In genomic region chr11:131449391-131450019, GRCh38 we compare ENCODE assay signal across 2 cellular contexts.
TF ChIP-seq lines count a peak whose summit lies in the region.

No MANE protein-coding gene starts in this region.

TF ChIP-seq in IMR-90, 13 proteins besides CTCF, POLR2A, EP300 and RAD21:
- TF ChIP-seq MXI1 (IDR thresholded peaks at IDR 0.05; ENCODE audit: borderline replicate concordance, low read depth, low read length): no peak
- no peak for TF ChIP-seq MAFK (IDR thresholded peaks at IDR 0.05; ENCODE audit: low read depth, low read length)
- TF ChIP-seq ELK1 (IDR thresholded peaks at IDR 0.05; ENCODE audit: borderline replicate concordance, low read depth, low read length): no peak
TF ChIP-seq in IMR-90: peak in this region for 0.

TF ChIP-seq in H1, 55 proteins besides CTCF, POLR2A, EP300 and RAD21:
- TF ChIP-seq CBX5 (IDR thresholded peaks at IDR 0.05; ENCODE audit: low read depth, low read length) (no peak), ATF3 (IDR thresholded peaks at IDR 0.05; ENCODE audit: insufficient read depth, low read depth, low read length) (no peak), YY1 (IDR thresholded peaks at IDR 0.05; ENCODE audit: low read depth, low read length) (no peak), BCL11A (IDR thresholded peaks at IDR 0.05; ENCODE audit: low read depth in 2 of 2, low read length in 2 of 2) (no peak), SAP30 (IDR thresholded peaks at IDR 0.05; ENCODE audit: insufficient read depth, insufficient replicate concordance, low read length) (no peak), EZH2 (IDR thresholded peaks at IDR 0.05; ENCODE audit: low read depth, low read length, severe bottlenecking) (no peak), GABPA (IDR thresholded peaks at IDR 0.05; ENCODE audit: borderline replicate concordance, insufficient read depth, low read length) (no peak), KDM4A (IDR thresholded peaks at IDR 0.05; ENCODE audit: low read depth, low read length, severe bottlenecking) (no peak), HDAC6 (IDR thresholded peaks at IDR 0.05; ENCODE audit: low read depth, low read length) (no peak), PHF8 (conservative IDR thresholded peaks at IDR 0.05; ENCODE audit: low read depth, low read length) (no peak), KDM1A (IDR thresholded peaks at IDR 0.05; ENCODE audit: borderline replicate concordance, low read length) (no peak), POLR2AphosphoS5 (IDR thresholded peaks at IDR 0.05; ENCODE audit: low read depth, low read length) (no peak), RBBP5 (IDR thresholded peaks at IDR 0.05; ENCODE audit: borderline replicate concordance, low read depth, low read length) (no peak), POU5F1 (IDR thresholded peaks at IDR 0.05; ENCODE audit: low read depth, low read length) (no peak), RNF2 (IDR thresholded peaks at IDR 0.05; ENCODE audit: borderline replicate concordance, low read depth, low read length, missing control alignments, poor library complexity, severe bottlenecking) (no peak), NRF1 (IDR thresholded peaks at IDR 0.05; ENCODE audit: low read depth, low read length) (no peak), ZNF274 (IDR thresholded peaks at IDR 0.05; ENCODE audit: borderline replicate concordance, extremely low read depth, low read length) (no peak), TAF1 (IDR thresholded peaks at IDR 0.05; ENCODE audit: low read depth, low read length) (no peak), USF2 (IDR thresholded peaks at IDR 0.05; ENCODE audit: low read length) (no peak)
